ENCODE assay signal across 8 cellular contexts in genomic region chr1:207885129-207886032, GRCh38. TPM values are rescaled to one million over a fixed set of nuclear protein-coding genes. Genes with fewer than 3 reads are reported as not detected.
A peak's percentile ranks its signal among the peaks of the same experiment; 100 is the strongest.
DNase-seq lines count a peak whose midpoint lies in the region; ATAC-seq and TF ChIP-seq lines count a peak whose summit lies in the region.

No MANE protein-coding gene starts in this region.

- intact Hi-C loops in adrenal gland (cut with DNase I), result loop anchor here (5.0 kb wide), 1 partner anchor 77 kb away; no protein-coding TSS in a partner anchor
- intact Hi-C loops in heart right ventricle (cut with DNase I), result loop anchor here in 9 of 10 donors (1.0 to 10.0 kb wide), 8 partner anchors 77 to 357 kb away; partner anchors contain the start of gene PLXNA2 (in 1 of the 9)

- H3K36me3 ChIP-seq in HAP-1 (replicated peaks), result no peaks in the 10 kb centered on the region
- no peaks in the 10 kb centered on the region for H3K36me3 ChIP-seq in adrenal gland (replicated peaks in 1 of 2)
- H3K36me3 ChIP-seq in heart right ventricle, result peaks cover 0 to 55% (median 0%) of the 10 kb centered on the region in 9 donors

- ATAC-seq in heart right ventricle (peak; percentile 82 to 92 (median 90)), HG03457 (IDR thresholded peaks at IDR 0.05; ENCODE audit: unreplicated experiment) (no peak)

- H3K9me3 ChIP-seq in HAP-1, result no peaks in the 10 kb centered on the region
- H3K9me3 ChIP-seq in adrenal gland (replicated peaks in 1 of 3), result no peaks in the 10 kb centered on the region
- no peaks in the 10 kb centered on the region for H3K9me3 ChIP-seq in heart right ventricle

- in situ Hi-C loops in HAP-1 (cut with MboI; ENCODE audit: low sequenced_read_pairs), result no loop called here

- H3K4me1 ChIP-seq in HAP-1 (no peaks in the 10 kb centered on the region), adrenal gland (replicated peaks in 1 of 2) (peaks cover 21 to 33% of the 10 kb centered on the region in 2 donors), heart right ventricle (peaks cover 18 to 86% (median 79%) of the 10 kb centered on the region in 9 donors)

- H3K4me3 ChIP-seq in HAP-1 (no peak overlapping the region), adrenal gland (no peak overlapping the region), heart right ventricle (no peak overlapping the region)

- peak; percentile 95 to 98 (median 98) for TF ChIP-seq CTCF in adrenal gland (IDR thresholded peaks at IDR 0.05)
- TF ChIP-seq CTCF in heart right ventricle (IDR thresholded peaks at IDR 0.05), result peak; percentile 90 to 98 (median 97)

- peak overlapping the region in 2 of 5 donors; percentile 27 to 39 for H3K27ac ChIP-seq in adrenal gland
- peak overlapping the region in 9 of 10 donors; percentile 39 to 98 (median 85) for H3K27ac ChIP-seq in heart right ventricle

- no peak for TF ChIP-seq POLR2A in adrenal gland (IDR thresholded peaks at IDR 0.05)

- peak; percentile 87 for DNase-seq in EL
- DNase-seq in HAP-1 (ENCODE audit: low spot score in 2 of 2), result peak; percentile 81 to 87
- DNase-seq in NCI-H1092 (lab: John Stamatoyannopoulos, UW), result peak; percentile 73
- DNase-seq in T follicular helper cell (ENCODE audit: low read depth), result peak; percentile 56
- DNase-seq in adrenal gland, result peak; percentile 75 to 96 (median 91)
- DNase-seq in heart right ventricle, result peak; percentile 84 to 90
- DNase-seq in pulmonary artery endothelial cell (ENCODE audit: low read depth, low spot score), result peak; percentile 86

- H3K27me3 ChIP-seq in HAP-1 (ENCODE audit: low read depth), result peaks cover 2% of the 10 kb centered on the region
- no peaks in the 10 kb centered on the region for H3K27me3 ChIP-seq in adrenal gland
- no peaks in the 10 kb centered on the region for H3K27me3 ChIP-seq in heart right ventricle

- 21 to 34% (median 29%) methylated on average over 8 to 9 of the region's 9 CpGs for WGBS in adrenal gland, 4 donors
- 19 to 26% methylated on average over 9 of the region's 9 CpGs for WGBS in heart right ventricle, 2 donors

RNA-seq across cellular contexts. Expression of gene CD34, which starts 25.5 kb away (rescaled TPM):
- 10 to 100 TPM; 18.8 to 48.6 (median 30.7) TPM for total RNA-seq in adrenal gland
- polyA plus RNA-seq in adrenal gland, result 10 to 100 TPM; 13.9 to 43.7 (median 26.3) TPM
- total RNA-seq in heart right ventricle, result 10 to 100 TPM; 44.7 to 97.0 (median 59.2) TPM
- polyA plus RNA-seq in heart right ventricle, result 10 to 100 TPM; 38.8 to 48.0 TPM
- 16.9 and 26.1 TPM in 2 replicates for total RNA-seq in pulmonary artery endothelial cell
